Comparison of ENCODE assay signal across 12 cellular contexts in the genomic region with DNA sequence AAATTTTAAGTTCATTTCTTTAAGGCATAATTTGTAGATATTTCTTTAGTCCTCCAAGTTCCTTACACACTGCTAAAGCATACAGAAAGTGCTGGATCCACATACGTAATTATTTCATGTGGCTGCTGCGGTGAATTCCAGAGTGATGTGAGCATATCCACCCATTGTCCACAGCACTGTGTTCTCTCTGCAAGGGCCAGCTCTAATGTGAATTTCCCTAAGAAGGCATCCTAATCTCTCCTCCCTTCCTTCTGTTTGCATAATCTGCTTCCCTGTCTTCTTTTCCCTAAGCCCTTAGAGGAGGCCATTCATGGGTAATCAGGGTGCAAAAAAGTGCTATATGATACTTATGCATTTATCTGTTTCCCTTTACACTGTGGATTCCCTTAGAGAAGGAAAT. TPM values are rescaled to one million over a fixed set of nuclear protein-coding genes. Genes with fewer than 3 reads are reported as not detected.
DNase-seq lines count a peak whose midpoint lies in the region; ATAC-seq and TF ChIP-seq lines count a peak whose summit lies in the region.
"Had no signal": no experiment of that assay in that cellular context is flagged by ENCODE, and none has a peak within 500 bp of the region (broad histone marks: within the 10 kb centered on the region; RNA-seq: fewer than 3 reads in every experiment).

No MANE protein-coding gene starts in this region.

- H3K27ac ChIP-seq in gastroesophageal sphincter (peak overlapping the region; percentile 45 to 90 (median 83)), neuronal stem cell (replicated peaks; ENCODE audit: low read length) (no peak overlapping the region), MM.1S (ENCODE audit: low read length) (no peak overlapping the region)

- no peak overlapping the region for H2BK12ac ChIP-seq in neuronal stem cell (ENCODE audit: low read length)

- no peak overlapping the region for H2AFZ ChIP-seq in neuronal stem cell (ENCODE audit: low read length)
- no peak overlapping the region for H2AFZ ChIP-seq in MM.1S (ENCODE audit: low read length)

- no peak for TF ChIP-seq POLR2A in gastroesophageal sphincter (IDR thresholded peaks at IDR 0.05)

- no peak for TF ChIP-seq EP300 in gastroesophageal sphincter (IDR thresholded peaks at IDR 0.05)

- no peak overlapping the region for H2BK15ac ChIP-seq in neuronal stem cell (ENCODE audit: low read length)

- H4K20me1 ChIP-seq in MM.1S (ENCODE audit: insufficient read depth, low read length) = no peaks in the 10 kb centered on the region

- no peaks in the 10 kb centered on the region for H3K27me3 ChIP-seq in gastroesophageal sphincter
- no peaks in the 10 kb centered on the region for H3K27me3 ChIP-seq in neuronal stem cell (ENCODE audit: control insufficient read depth in 3 of 3, insufficient read depth in 3 of 3, low read depth in 1 of 3, low read length in 3 of 3)
- no peaks in the 10 kb centered on the region for H3K27me3 ChIP-seq in MM.1S (replicated peaks; ENCODE audit: insufficient read depth, low read length)

- H3K9ac ChIP-seq in neuronal stem cell (ENCODE audit: low read depth, low read length, poor library complexity) (no peak overlapping the region), MM.1S (ENCODE audit: low read length) (no peak overlapping the region)

- no peak overlapping the region for H3K4me3 ChIP-seq in AG09309 (ENCODE audit: control insufficient read depth, low read depth, low read length)
- H3K4me3 ChIP-seq in gastroesophageal sphincter = no peak overlapping the region
- H3K4me3 ChIP-seq in neuronal stem cell (ENCODE audit: low read length in 2 of 2) = no peak overlapping the region
- H3K4me3 ChIP-seq in MM.1S (ENCODE audit: low read length) = no peak overlapping the region

- no peak overlapping the region for H3K4ac ChIP-seq in neuronal stem cell (ENCODE audit: low read length)

- WGBS in gastroesophageal sphincter (ENCODE audit: low coverage in 1 of 2), 2 donors = 21 to 32% methylated on average over 2 of the region's 2 CpGs
- no CpG with 5 or more reads among the region's 2 CpGs for WGBS in neuronal stem cell (ENCODE audit: extremely low coverage in 2 of 2, insufficient read length in 2 of 2, insufficient replicate concordance in 1 of 2), 2 donors

- no peak overlapping the region for H2AK5ac ChIP-seq in neuronal stem cell (ENCODE audit: low read depth, low read length)

- peaks cover 22 to 81% (median 40%) of the 10 kb centered on the region in 3 donors for H3K4me1 ChIP-seq in gastroesophageal sphincter
- peaks cover 0 to 2% of the 10 kb centered on the region in 2 donors for H3K4me1 ChIP-seq in neuronal stem cell (ENCODE audit: control insufficient read depth in 2 of 2, insufficient read depth in 1 of 2, low read depth in 1 of 2, low read length in 2 of 2)
- H3K4me1 ChIP-seq in MM.1S (ENCODE audit: low read length) = no peaks in the 10 kb centered on the region

- no peaks in the 10 kb centered on the region for H3K9me3 Mint-ChIP-seq in WTC11
- H3K9me3 Mint-ChIP-seq: activated naive CD4-positive, alpha-beta T cell treated with anti-CD3 and anti-CD28 coated beads, Interleukin-2, amount 10 ng/mL, durations not matched to agents 7 days and 5 days; natural killer cell had no signal

- H3K27ac Mint-ChIP-seq in WTC11 = 0 out of 2 replicates have a peak overlapping the region, but pooled peaks have one; percentile 39
- H3K27ac Mint-ChIP-seq: activated CD8-positive, alpha-beta memory T cell treated with anti-CD3 and anti-CD28 coated beads, Interleukin-2, amount 10 ng/mL, durations not matched to agents 7 days and 5 days; activated naive CD4-positive, alpha-beta T cell treated with anti-CD3 and anti-CD28 coated beads, Interleukin-2, amount 10 ng/mL, durations not matched to agents 7 days and 5 days; natural killer cell had no signal

- H3K23ac ChIP-seq in neuronal stem cell (ENCODE audit: low read depth, low read length, poor library complexity) = no peak overlapping the region

- H3K4me2 ChIP-seq in neuronal stem cell (ENCODE audit: insufficient read depth, low read length, poor library complexity, severe bottlenecking) (no peak overlapping the region), MM.1S (ENCODE audit: low read depth, low read length) (no peak overlapping the region)

- CTCF ChIA-PET in WTC11 (lab: Charles Lee) = interaction anchor here (0.6 kb wide), 1 partner anchor 58 kb away, joined by 3 read pairs; a partner anchor contains a TSS

- ATAC-seq in WTC11 (peak; percentile 73), gastroesophageal sphincter (peak; percentile 38)
- ATAC-seq: activated CD8-positive, alpha-beta memory T cell treated with anti-CD3 and anti-CD28 coated beads, Interleukin-2, amount 10 ng/mL, durations not matched to agents 7 days and 5 days; natural killer cell; SK-N-SH treated with all-trans-retinoic acid at 6 μM for 48 hours had no signal

- no peaks in the 10 kb centered on the region for H3K9me2 ChIP-seq in MM.1S (replicated peaks; ENCODE audit: insufficient read depth, low read length)

- H3K4me3 Mint-ChIP-seq in WTC11 = no peak overlapping the region
- H3K4me3 Mint-ChIP-seq: activated CD8-positive, alpha-beta memory T cell treated with anti-CD3 and anti-CD28 coated beads, Interleukin-2, amount 10 ng/mL, durations not matched to agents 7 days and 5 days; activated naive CD4-positive, alpha-beta T cell treated with anti-CD3 and anti-CD28 coated beads, Interleukin-2, amount 10 ng/mL, durations not matched to agents 7 days and 5 days; natural killer cell had no signal

- peaks cover 9% of the 10 kb centered on the region; the same call in 1 of the 2 replicates for H3K79me2 ChIP-seq in MM.1S (ENCODE audit: low read length)

- H3K4me1 Mint-ChIP-seq in WTC11 = peaks cover 4% of the 10 kb centered on the region; the same call in 1 of the 2 replicates
- H3K4me1 Mint-ChIP-seq: activated CD8-positive, alpha-beta memory T cell treated with anti-CD3 and anti-CD28 coated beads, Interleukin-2, amount 10 ng/mL, durations not matched to agents 7 days and 5 days; activated naive CD4-positive, alpha-beta T cell treated with anti-CD3 and anti-CD28 coated beads, Interleukin-2, amount 10 ng/mL, durations not matched to agents 7 days and 5 days; natural killer cell had no signal

- DNase-seq in AG09309 (ENCODE audit: low read depth) (peak; percentile 74), WTC11 (ENCODE audit: low spot score) (no peak), neuronal stem cell (ENCODE audit: low spot score) (peak; percentile 15), NCI-H1417 treated with DMSO at 0.1 percent for 48 hours (lab: John Stamatoyannopoulos, UW) (no peak), NCI-H510A treated with DMSO at 0.1 percent for 48 hours (lab: John Stamatoyannopoulos, UW) (no peak), MM.1S (no peak)
- DNase-seq in stimulated activated CD4-positive, alpha-beta T cell treated with anti-CD3 and anti-CD28 coated beads, Interleukin-4, amount 100 ng/mL, for 4 hours = no peak
- DNase-seq: activated CD8-positive, alpha-beta memory T cell treated with anti-CD3 and anti-CD28 coated beads, Interleukin-2, amount 10 ng/mL, durations not matched to agents 7 days and 5 days; activated naive CD4-positive, alpha-beta T cell treated with anti-CD3 and anti-CD28 coated beads, Interleukin-2, amount 10 ng/mL, durations not matched to agents 7 days and 5 days; natural killer cell had no signal

- no peaks in the 10 kb centered on the region for H3K79me1 ChIP-seq in neuronal stem cell (ENCODE audit: low read depth, low read length)

- H3K9me3 ChIP-seq in gastroesophageal sphincter (no peaks in the 10 kb centered on the region), neuronal stem cell (replicated peaks in 1 of 2; ENCODE audit: control insufficient read depth in 2 of 2, insufficient read depth in 1 of 2, low read depth in 1 of 2, low read length in 2 of 2) (no peaks in the 10 kb centered on the region), MM.1S (replicated peaks; ENCODE audit: insufficient read depth, low read length) (no peaks in the 10 kb centered on the region)

- H2BK5ac ChIP-seq in neuronal stem cell (ENCODE audit: low read length) = no peak overlapping the region

- H2BK120ac ChIP-seq in neuronal stem cell (ENCODE audit: low read depth, low read length) = no peak overlapping the region

- H3K27me3 Mint-ChIP-seq in WTC11 (ENCODE audit: low read depth) = no peaks in the 10 kb centered on the region
- H3K27me3 Mint-ChIP-seq: activated CD8-positive, alpha-beta memory T cell treated with anti-CD3 and anti-CD28 coated beads, Interleukin-2, amount 10 ng/mL, durations not matched to agents 7 days and 5 days; activated naive CD4-positive, alpha-beta T cell treated with anti-CD3 and anti-CD28 coated beads, Interleukin-2, amount 10 ng/mL, durations not matched to agents 7 days and 5 days had no signal

- H3K36me3 Mint-ChIP-seq in WTC11 = no peaks in the 10 kb centered on the region
- H3K36me3 Mint-ChIP-seq: activated CD8-positive, alpha-beta memory T cell treated with anti-CD3 and anti-CD28 coated beads, Interleukin-2, amount 10 ng/mL, durations not matched to agents 7 days and 5 days; activated naive CD4-positive, alpha-beta T cell treated with anti-CD3 and anti-CD28 coated beads, Interleukin-2, amount 10 ng/mL, durations not matched to agents 7 days and 5 days; natural killer cell had no signal

- H3K36me3 ChIP-seq in gastroesophageal sphincter (no peaks in the 10 kb centered on the region), neuronal stem cell (replicated peaks in 1 of 2; ENCODE audit: control insufficient read depth in 2 of 2, insufficient read depth in 2 of 2, low read length in 2 of 2) (no peaks in the 10 kb centered on the region), MM.1S (replicated peaks; ENCODE audit: insufficient read depth, low read length) (no peaks in the 10 kb centered on the region)

- POLR2A ChIA-PET in WTC11 (lab: Charles Lee) = no interaction called here

- H3K18ac ChIP-seq in neuronal stem cell (ENCODE audit: low read length) = no peak overlapping the region

- no peaks in the 10 kb centered on the region for H3F3A ChIP-seq in MM.1S (ENCODE audit: insufficient read depth, low read length)

- no peak for TF ChIP-seq CTCF in AG09309 (IDR thresholded peaks at IDR 0.05; ENCODE audit: control insufficient read depth, insufficient read depth, low read depth, low read length, missing control alignments)
- no peak for TF ChIP-seq CTCF in WTC11 (IDR thresholded peaks at IDR 0.05)
- TF ChIP-seq CTCF in gastroesophageal sphincter (IDR thresholded peaks at IDR 0.05) = no peak
- TF ChIP-seq CTCF in MM.1S (IDR thresholded peaks at IDR 0.05; ENCODE audit: low read length) = no peak

- no peak overlapping the region for H4K91ac ChIP-seq in neuronal stem cell (ENCODE audit: low read depth, low read length, poor library complexity)

- H4K8ac ChIP-seq in neuronal stem cell (ENCODE audit: low read depth, low read length) = no peak overlapping the region

- no peak overlapping the region for H3K14ac ChIP-seq in neuronal stem cell (ENCODE audit: low read length)

TF ChIP-seq in WTC11, 78 proteins besides CTCF, POLR2A, EP300 and RAD21 (continues in another document):
- TF ChIP-seq IRF2 (CRISPR knock-in tag; IDR thresholded peaks at IDR 0.05; ENCODE audit: borderline replicate concordance, low read depth) (no peak), ZNF138 (CRISPR knock-in tag; conservative IDR thresholded peaks at IDR 0.05) (no peak)

RNA-seq across cellular contexts. Expression of a gene that starts 57.2 kb away (rescaled TPM):
- total RNA-seq in WTC11 (2021) = 4.4 to 6.3 TPM (median 5.8 TPM) in 3 replicates
- total RNA-seq in gastroesophageal sphincter = 10 to 100 TPM; 25.7 to 71.6 (median 56.6) TPM
- polyA plus RNA-seq in neuronal stem cell (2013, experiment 1 of 2) = 1.0 TPM
- polyA plus RNA-seq in neuronal stem cell (2013, experiment 2 of 2) = 0.97 TPM
- total RNA-seq: activated CD8-positive, alpha-beta memory T cell treated with anti-CD3 and anti-CD28 coated beads, Interleukin-2, amount 10 ng/mL, durations not matched to agents 7 days and 5 days had no signal

Comparison
In these comparisons a context has a peak if more than half of its experiments do, and no peak if none do; other contexts are left out.
1. DNase-seq: peak in AG09309 (single experiment) and neuronal stem cell (single experiment); none in WTC11 (single experiment), NCI-H1417 treated with DMSO at 0.1 percent for 48 hours (single experiment), NCI-H510A treated with DMSO at 0.1 percent for 48 hours (single experiment), MM.1S (single experiment) and stimulated activated CD4-positive, alpha-beta T cell treated with anti-CD3 and anti-CD28 coated beads, Interleukin-4, amount 100 ng/mL, for 4 hours (0 of 2).
2. H3K27ac ChIP-seq: peak in gastroesophageal sphincter (4 of 4); none in neuronal stem cell (single experiment) and MM.1S (single experiment).